16 cellular contexts compared by ENCODE assay signal in genomic region chr2:55524884-55525437, GRCh38. TPM values are rescaled to one million over a fixed set of nuclear protein-coding genes. Genes with fewer than 3 reads are reported as not detected.
DNase-seq lines count a peak whose midpoint lies in the region; ATAC-seq, FAIRE-seq and TF ChIP-seq lines count a peak whose summit lies in the region.
"Had no signal": no experiment of that assay in that cellular context is flagged by ENCODE, and none has a peak within 500 bp of the region (broad histone marks: within the 10 kb centered on the region; RNA-seq: fewer than 3 reads in every experiment).

No MANE protein-coding gene starts in this region.

- no peak for TF ChIP-seq CTCF in HEK293 (tag by site-specific recombination; IDR thresholded peaks at IDR 0.05)
- no peak for TF ChIP-seq CTCF in body of pancreas (IDR thresholded peaks at IDR 0.05)
- TF ChIP-seq CTCF in pancreas (IDR thresholded peaks at IDR 0.05): no peak
- TF ChIP-seq CTCF in CD14-positive monocyte (IDR thresholded peaks at IDR 0.05): no peak

- peaks cover 0 to 8% (median 0%) of the 10 kb centered on the region in 7 donors for H3K9me3 Mint-ChIP-seq in CD14-positive monocyte
- H3K9me3 Mint-ChIP-seq: CD4-positive, alpha-beta memory T cell; GM23338; HFFc6 had no signal

- TF ChIP-seq POLR2A in body of pancreas (IDR thresholded peaks at IDR 0.05): no peak

- no peak overlapping the region for H3K4me3 Mint-ChIP-seq in CD14-positive monocyte
- H3K4me3 Mint-ChIP-seq: CD4-positive, alpha-beta memory T cell; GM23338; HFFc6 had no signal

- intact Hi-C loops in body of pancreas (cut with DNase I) (no loop called here), pancreas (cut with DNase I) (no loop called here), CD14-positive monocyte (cut with micrococcal nuclease) (loop anchor here in 1 of 2 donors (5.0 kb wide), 1 partner anchor 103 kb away; no protein-coding TSS in a partner anchor)

- H3K27me3 Mint-ChIP-seq in CD14-positive monocyte (ENCODE audit: low read depth in 3 of 3): peaks cover 0 to 2% (median 2%) of the 10 kb centered on the region in 3 donors
- H3K27me3 Mint-ChIP-seq: CD4-positive, alpha-beta memory T cell had no signal

- H3K4me1 ChIP-seq in HEK293 (ENCODE audit: control insufficient read depth, insufficient read depth, low read length) (no peaks in the 10 kb centered on the region), body of pancreas (peaks cover 16% of the 10 kb centered on the region), pancreas (peaks cover 0 to 9% (median 4%) of the 10 kb centered on the region in 3 donors)

- H3K9me3 ChIP-seq in HEK293 (ENCODE audit: control insufficient read depth, insufficient read depth, low read depth, low read length) (no peaks in the 10 kb centered on the region), body of pancreas (no peaks in the 10 kb centered on the region), pancreas (no peaks in the 10 kb centered on the region)
- H3K9me3 ChIP-seq: A549 had no signal

- H3K4me1 Mint-ChIP-seq in CD14-positive monocyte: peaks cover 9% of the 10 kb centered on the region

- ATAC-seq in body of pancreas (peak; percentile 84), pancreas (peak; percentile 49 to 81 (median 68)), HG03457 (IDR thresholded peaks at IDR 0.05; ENCODE audit: unreplicated experiment) (no peak)
- ATAC-seq: A549, GM23338 had no signal

- H3K27ac ChIP-seq in HEK293 (ENCODE audit: extremely low read depth, low read depth, low read length): no peak overlapping the region
- H3K27ac ChIP-seq in body of pancreas: peak overlapping the region in 1 of 4 donors; percentile 32
- no peak overlapping the region for H3K27ac ChIP-seq in pancreas
- H3K27ac ChIP-seq: A549, C4-2B had no signal

- POLR2A ChIA-PET in HEK293 (lab: Yijun Ruan, JAX): no interaction called here

- H3K36me3 ChIP-seq in HEK293 (ENCODE audit: control insufficient read depth in 2 of 2, insufficient read depth in 1 of 2, low read length in 2 of 2): peaks cover 41 to 61% of the 10 kb centered on the region in 2 experiments
- peaks cover 0 to 1% of the 10 kb centered on the region in 2 donors for H3K36me3 ChIP-seq in body of pancreas (replicated peaks in 1 of 2; ENCODE audit: insufficient read depth in 1 of 2, low read depth in 2 of 2)
- peaks cover 0 to 20% (median 3%) of the 10 kb centered on the region in 3 donors for H3K36me3 ChIP-seq in pancreas

- no peaks in the 10 kb centered on the region for H3K27me3 ChIP-seq in body of pancreas
- no peaks in the 10 kb centered on the region for H3K27me3 ChIP-seq in pancreas

- peaks cover 9% of the 10 kb centered on the region in 2 donors for H3K36me3 Mint-ChIP-seq in CD14-positive monocyte

- peak; percentile 29 to 65 (median 55) for DNase-seq in body of pancreas
- DNase-seq in pancreas: peak in 2 of 6 donors; percentile 32 to 36
- no peak for DNase-seq in SW 1271 (lab: John Stamatoyannopoulos, UW)
- DNase-seq in CD14-positive monocyte (ENCODE audit: low spot score): no peak
- DNase-seq: AML-193; CD4-positive, alpha-beta memory T cell; DMS79 treated with DMSO at 0.1 percent for 48 hours; GF-D8; HCEC 1CT; HFFc6 had no signal

- FAIRE-seq in pancreas (lab: Jason Lieb, UNC): no peak
- FAIRE-seq: A549, H54 had no signal

- CTCF ChIA-PET in HEK293 (lab: Yijun Ruan, JAX): interaction anchor here (0.8 kb wide), 1 partner anchor 398 kb away, joined by 3 read pairs; the partner anchor contains the start of gene EFEMP1

- WGBS in body of pancreas, 2 donors: 55 to 74% methylated on average over 5 of the region's 5 CpGs
- WGBS in pancreas, 2 donors: 47 to 64% methylated on average over 5 of the region's 5 CpGs

- no peak overlapping the region for H3K4me3 ChIP-seq in HEK293 (ENCODE audit: low read depth, low read length)
- no peak overlapping the region for H3K4me3 ChIP-seq in body of pancreas
- H3K4me3 ChIP-seq in pancreas: no peak overlapping the region
- H3K4me3 ChIP-seq: A549, GM23338 had no signal

- H3K27ac Mint-ChIP-seq in CD14-positive monocyte: no peak overlapping the region
- H3K27ac Mint-ChIP-seq: GM23338, HFFc6 had no signal

TF ChIP-seq in HEK293, 187 proteins besides CTCF, POLR2A, EP300 and RAD21:
- TF ChIP-seq ZNF488 (tag by site-specific recombination; IDR thresholded peaks at IDR 0.05) (no peak), ZNF121 (tag by site-specific recombination; IDR thresholded peaks at IDR 0.05) (peak; percentile 19; the same call in 1 of the 2 replicates), KLF9 (tag by site-specific recombination; IDR thresholded peaks at IDR 0.05; ENCODE audit: low read depth) (no peak), ZNF629 (tag by site-specific recombination; IDR thresholded peaks at IDR 0.05) (no peak), ZFHX2 (tag by site-specific recombination; conservative IDR thresholded peaks at IDR 0.05) (no peak), ZNF621 (tag by site-specific recombination; IDR thresholded peaks at IDR 0.05) (no peak)

RNA-seq across cellular contexts. Expression of gene CFAP36, which starts 5.4 kb away (rescaled TPM):
- total RNA-seq in body of pancreas (10 to 100 TPM; 10.4 to 14.5 TPM), pancreas (10 to 100 TPM; 12.6 to 20.8 (median 17.0) TPM)
- polyA plus RNA-seq in pancreas (10 to 100 TPM; 34.9 to 57.0 TPM), CD14-positive monocyte (1 to 10 TPM; 5.2 to 6.6 TPM)

Comparison
In these comparisons a context has a peak if more than half of its experiments do, and no peak if none do; other contexts are left out.
1. DNase-seq: peak in body of pancreas (4 of 4); none in SW 1271 (0 of 2) and CD14-positive monocyte (single experiment).